ENCODE assay signal across 25 cellular contexts in genomic region chr12:32183646-32184045, GRCh38.
DNase-seq lines count a peak whose midpoint lies in the region; ATAC-seq, FAIRE-seq and TF ChIP-seq lines count a peak whose summit lies in the region.
"Had no signal": no experiment of that assay in that cellular context is flagged by ENCODE, and none has a peak within 500 bp of the region (broad histone marks: within the 10 kb centered on the region; RNA-seq: fewer than 3 reads in every experiment).

No MANE protein-coding gene starts in this region.

- FAIRE-seq in A549 (lab: Jason Lieb, UNC) = no peak
- FAIRE-seq: colon, endometrium, GM18507, HTR-8/SVneo, keratinocyte, small intestine had no signal

- H3K4me1 ChIP-seq in A549 (peaks cover 8% of the 10 kb centered on the region; the same call in 1 of the 3 replicates), GM23248 (ENCODE audit: insufficient read depth) (no peaks in the 10 kb centered on the region), SJSA1 (replicated peaks) (peaks cover 21% of the 10 kb centered on the region)
- H3K4me1 ChIP-seq: Peyer's patch, upper lobe of right lung had no signal

- no peaks in the 10 kb centered on the region for H3K4me1 Mint-ChIP-seq in activated T-cell treated with anti-CD3 and anti-CD28 coated beads, Interleukin-2, amount 50 U/mL, for 24 hours (ENCODE audit: low read depth)
- H3K4me1 Mint-ChIP-seq in CD4-positive, alpha-beta T cell (ENCODE audit: low read depth) = no peaks in the 10 kb centered on the region
- H3K4me1 Mint-ChIP-seq: activated naive CD8-positive, alpha-beta T cell treated with anti-CD3 and anti-CD28 coated beads for 36 hours; memory B cell had no signal

- H4K20me1 ChIP-seq in GM23248 (ENCODE audit: insufficient read depth) = no peaks in the 10 kb centered on the region

- H3K9me3 ChIP-seq in A549 (no peaks in the 10 kb centered on the region), GM23248 (ENCODE audit: low read depth) (no peaks in the 10 kb centered on the region), SJSA1 (replicated peaks) (no peaks in the 10 kb centered on the region)
- H3K9me3 ChIP-seq in CD4-positive, alpha-beta T cell (ENCODE audit: control insufficient read depth, low read length) = no peaks in the 10 kb centered on the region
- H3K9me3 ChIP-seq: Peyer's patch, SK-N-SH, upper lobe of right lung had no signal

- H3K27ac Mint-ChIP-seq in activated T-cell treated with anti-CD3 and anti-CD28 coated beads, Interleukin-2, amount 50 U/mL, for 24 hours = no peak overlapping the region
- H3K27ac Mint-ChIP-seq in CD4-positive, alpha-beta T cell = no peak overlapping the region
- H3K27ac Mint-ChIP-seq: activated naive CD8-positive, alpha-beta T cell treated with anti-CD3 and anti-CD28 coated beads for 36 hours; activated T-helper 1 cell treated with anti-CD3 and anti-CD28 coated beads, Interleukin-12 subunit alpha, Interleukin-12 subunit beta, Interleukin-2, Interleukin-4 antibody, amounts not matched to agents 30 ng/mL and 10 ng/mL and 1 ng/mL, durations not matched to agents 14 hours and 24 hours and 36 hours; brain; memory B cell had no signal

- intact Hi-C loops in CD4-positive, alpha-beta T cell (cut with DNase I, micrococcal nuclease) = no loop called here

- no peaks in the 10 kb centered on the region for H3K27me3 Mint-ChIP-seq in activated T-cell treated with anti-CD3 and anti-CD28 coated beads, Interleukin-2, amount 50 U/mL, for 24 hours
- H3K27me3 Mint-ChIP-seq in CD4-positive, alpha-beta T cell = no peaks in the 10 kb centered on the region
- H3K27me3 Mint-ChIP-seq: activated naive CD8-positive, alpha-beta T cell treated with anti-CD3 and anti-CD28 coated beads for 36 hours; memory B cell; progenitor cell of endocrine pancreas had no signal

- WGBS in A549 (ENCODE audit: missing lambda C conversion rate) = 83% methylated on average over 1 of the region's 1 CpG
- 100% methylated on average over 1 of the region's 1 CpG for WGBS in GM23248 (ENCODE audit: low coverage in 1 of 2, low lambda C conversion rate in 2 of 2, missing lambda C conversion rate in 2 of 2), 2 experiments

- no peaks in the 10 kb centered on the region for H3F3A ChIP-seq in GM23248 (ENCODE audit: insufficient read depth)

- no peak for TF ChIP-seq POLR2A in A549 (IDR thresholded peaks at IDR 0.05; ENCODE audit: low read length)

- DNase-seq in A549 (ENCODE audit: low read depth in 1 of 2, low spot score in 1 of 2) = peak in 1 of 2 experiments; percentile 59
- DNase-seq in GM23248 = peak; percentile 8
- peak; percentile 83 to 84 for DNase-seq in SJSA1 (ENCODE audit: low read depth in 1 of 2, low spot score in 2 of 2)
- DNase-seq in islet precursor cell = peak; percentile 94
- no peak for DNase-seq in activated T-cell treated with anti-CD3 and anti-CD28 coated beads, Interleukin-2, amount 50 U/mL, for 24 hours
- DNase-seq in CD4-positive, alpha-beta T cell = no peak
- no peak for DNase-seq in DMS79 (lab: John Stamatoyannopoulos, UW)
- DNase-seq: activated CD4-positive, CD25-positive, alpha-beta regulatory T cell treated with anti-CD3 and anti-CD28 coated beads, Interleukin-2, amount 50 U/mL, for 72 hours; activated naive CD8-positive, alpha-beta T cell treated with anti-CD3 and anti-CD28 coated beads for 36 hours; NCI-H1417; Peyer's patch; SK-N-SH; small intestine; stimulated activated CD4-positive, alpha-beta T cell treated with anti-CD3 and anti-CD28 coated beads, Interleukin-4, amount 100 ng/mL, for 24 hours; upper lobe of right lung had no signal

- H3K4me3 Mint-ChIP-seq in activated T-cell treated with anti-CD3 and anti-CD28 coated beads, Interleukin-2, amount 50 U/mL, for 24 hours = no peak overlapping the region
- no peak overlapping the region for H3K4me3 Mint-ChIP-seq in CD4-positive, alpha-beta T cell
- H3K4me3 Mint-ChIP-seq: activated naive CD8-positive, alpha-beta T cell treated with anti-CD3 and anti-CD28 coated beads for 36 hours; activated T-helper 1 cell treated with anti-CD3 and anti-CD28 coated beads, Interleukin-12 subunit alpha, Interleukin-12 subunit beta, Interleukin-2, Interleukin-4 antibody, amounts not matched to agents 30 ng/mL and 10 ng/mL and 1 ng/mL, durations not matched to agents 14 hours and 24 hours and 36 hours; brain; memory B cell had no signal

- no peak overlapping the region for H2AFZ ChIP-seq in GM23248

- H3K27ac ChIP-seq in A549 (no peak overlapping the region), GM23248 (no peak overlapping the region), SJSA1 (peak overlapping the region; percentile 60)
- no peak overlapping the region for H3K27ac ChIP-seq in CD4-positive, alpha-beta T cell (ENCODE audit: low read depth, low read length)
- H3K27ac ChIP-seq: Peyer's patch, upper lobe of right lung had no signal

- no peak for TF ChIP-seq CTCF in A549 (IDR thresholded peaks at IDR 0.05)
- TF ChIP-seq CTCF in CD4-positive, alpha-beta T cell (IDR thresholded peaks at IDR 0.05) = no peak

- ATAC-seq in A549 = peak in 1 of 2 experiments; percentile 48; a peak in 2 of 6 replicates
- no peak for ATAC-seq in CD4-positive, alpha-beta T cell (ENCODE audit: poor library complexity)
- ATAC-seq in HG03039 (IDR thresholded peaks at IDR 0.05; ENCODE audit: unreplicated experiment) = no peak
- ATAC-seq: upper lobe of right lung had no signal

- TF ChIP-seq EP300 in A549 (IDR thresholded peaks at IDR 0.05) = no peak

- H3K27me3 ChIP-seq in GM23248 (replicated peaks; ENCODE audit: insufficient read depth) = no peaks in the 10 kb centered on the region
- no peaks in the 10 kb centered on the region for H3K27me3 ChIP-seq in SJSA1 (replicated peaks)
- no peaks in the 10 kb centered on the region for H3K27me3 ChIP-seq in CD4-positive, alpha-beta T cell (ENCODE audit: control insufficient read depth, insufficient read depth, low read length)
- H3K27me3 ChIP-seq: Peyer's patch, upper lobe of right lung had no signal

- H3K4me2 ChIP-seq in A549 (no peak overlapping the region), GM23248 (ENCODE audit: unreplicated experiment) (no peak overlapping the region)
- H3K4me2 ChIP-seq: SK-N-SH had no signal

- H3K79me2 ChIP-seq in GM23248 (ENCODE audit: insufficient read depth) = peaks cover 81% of the 10 kb centered on the region

- in situ Hi-C loops in GM23248 (cut with MboI) = no loop called here

- H3K9me3 Mint-ChIP-seq in activated T-cell treated with anti-CD3 and anti-CD28 coated beads, Interleukin-2, amount 50 U/mL, for 24 hours = no peaks in the 10 kb centered on the region
- no peaks in the 10 kb centered on the region for H3K9me3 Mint-ChIP-seq in CD4-positive, alpha-beta T cell
- H3K9me3 Mint-ChIP-seq: activated naive CD8-positive, alpha-beta T cell treated with anti-CD3 and anti-CD28 coated beads for 36 hours; activated T-helper 1 cell treated with anti-CD3 and anti-CD28 coated beads, Interleukin-12 subunit alpha, Interleukin-12 subunit beta, Interleukin-2, Interleukin-4 antibody, amounts not matched to agents 30 ng/mL and 10 ng/mL and 1 ng/mL, durations not matched to agents 14 hours and 24 hours and 36 hours; memory B cell had no signal

- no peaks in the 10 kb centered on the region; the same call in 1 of the 2 replicates for H3K36me3 ChIP-seq in GM23248 (ENCODE audit: low read depth)
- peaks cover 7% of the 10 kb centered on the region; the same call in 1 of the 2 replicates for H3K36me3 ChIP-seq in SJSA1
- H3K36me3 ChIP-seq: Peyer's patch, upper lobe of right lung had no signal

- CTCF ChIA-PET in A549 (lab: Yijun Ruan, JAX) = no interaction called here
- CTCF ChIA-PET in CD4-positive, alpha-beta T cell (lab: Charles Lee) = no interaction called here

- H3K4me3 ChIP-seq in A549 (no peak overlapping the region), GM23248 (no peak overlapping the region), SJSA1 (no peak overlapping the region)
- H3K4me3 ChIP-seq: Peyer's patch, upper lobe of right lung had no signal

- POLR2A ChIA-PET in A549 (lab: Yijun Ruan, JAX) = no interaction called here
- POLR2A ChIA-PET in CD4-positive, alpha-beta T cell (lab: Charles Lee) = no interaction called here

- TF ChIP-seq RAD21 in A549 (conservative IDR thresholded peaks at IDR 0.05 in 1 of 2, IDR thresholded peaks at IDR 0.05 in 1 of 2) = no peak

- no peak overlapping the region for H3K9ac ChIP-seq in GM23248
- H3K9ac ChIP-seq: SK-N-SH had no signal

- peaks cover 14% of the 10 kb centered on the region for H3K36me3 Mint-ChIP-seq in activated T-cell treated with anti-CD3 and anti-CD28 coated beads, Interleukin-2, amount 50 U/mL, for 24 hours (ENCODE audit: low read depth)
- H3K36me3 Mint-ChIP-seq in CD4-positive, alpha-beta T cell (ENCODE audit: low read depth) = peaks cover 6% of the 10 kb centered on the region
- H3K36me3 Mint-ChIP-seq: memory B cell had no signal

- no peaks in the 10 kb centered on the region for H3K9me2 ChIP-seq in GM23248 (ENCODE audit: insufficient read depth)
- H3K9me2 ChIP-seq: SK-N-SH had no signal

TF ChIP-seq in A549, 52 proteins besides CTCF, POLR2A, EP300 and RAD21:
- TF ChIP-seq GATA3 (IDR thresholded peaks at IDR 0.05; ENCODE audit: borderline replicate concordance) (peak; percentile 43; the same call in 1 of the 2 replicates), HOXB5 (CRISPR knock-in tag; IDR thresholded peaks at IDR 0.05) (no peak)

Comparison
In these comparisons a context has a peak if more than half of its experiments do, and no peak if none do; other contexts are left out.
1. DNase-seq: peak in GM23248 (single experiment), SJSA1 (2 of 2) and islet precursor cell (single experiment); none in activated T-cell treated with anti-CD3 and anti-CD28 coated beads, Interleukin-2, amount 50 U/mL, for 24 hours (single experiment), CD4-positive, alpha-beta T cell (0 of 10) and DMS79 (single experiment).